In the genomic region with DNA sequence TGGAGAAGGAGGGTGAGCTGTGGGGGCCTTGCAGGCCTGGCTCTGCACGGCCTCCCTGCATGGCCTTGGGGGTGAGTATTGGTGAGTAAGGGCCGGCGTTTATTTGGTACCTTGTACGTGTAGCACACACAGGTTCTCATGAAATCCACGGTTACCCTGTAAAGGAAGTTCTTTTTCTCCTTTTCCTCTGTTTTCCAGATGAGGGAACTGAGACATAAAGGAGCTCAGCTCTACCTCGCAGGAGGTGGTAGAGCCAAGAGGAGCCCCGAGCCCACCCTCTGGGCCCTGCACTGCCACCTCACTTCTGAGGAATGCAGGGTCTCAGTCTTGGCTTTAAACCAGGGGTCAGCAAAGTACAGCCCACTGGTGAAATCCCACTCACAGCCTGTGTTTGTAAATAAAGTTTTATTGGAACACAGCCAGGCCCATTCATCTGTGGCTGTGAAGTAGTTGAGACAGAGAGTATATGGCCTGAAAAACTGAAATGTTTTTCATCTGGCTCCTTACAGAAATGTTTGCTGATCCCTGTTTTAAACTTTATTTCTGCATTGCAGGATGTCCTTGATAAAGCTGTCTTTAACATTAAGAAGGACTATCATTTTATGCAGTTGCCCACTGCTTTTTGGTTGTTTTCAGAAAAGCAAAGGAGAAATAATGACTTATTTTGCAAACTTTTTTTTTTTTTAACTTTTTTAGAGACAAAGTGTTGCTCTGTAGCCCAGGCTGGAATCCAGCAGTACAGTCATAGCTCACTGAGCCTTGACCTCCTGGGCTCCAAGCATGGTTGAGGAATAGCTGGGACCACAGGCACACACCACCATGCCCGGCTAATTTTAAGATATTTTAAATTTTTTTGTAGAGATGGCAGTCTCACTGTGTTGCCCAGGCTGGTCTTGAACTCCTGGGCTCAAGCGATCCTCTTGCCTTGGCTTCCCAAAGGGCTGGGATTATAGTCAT, we compare ENCODE assay signal across 2 cellular contexts.
TF ChIP-seq lines count a peak whose summit lies in the region.

No MANE protein-coding gene starts in this region.

TF ChIP-seq in IMR-90, 13 proteins besides CTCF, POLR2A, EP300 and RAD21:
- TF ChIP-seq, protein P1, sequence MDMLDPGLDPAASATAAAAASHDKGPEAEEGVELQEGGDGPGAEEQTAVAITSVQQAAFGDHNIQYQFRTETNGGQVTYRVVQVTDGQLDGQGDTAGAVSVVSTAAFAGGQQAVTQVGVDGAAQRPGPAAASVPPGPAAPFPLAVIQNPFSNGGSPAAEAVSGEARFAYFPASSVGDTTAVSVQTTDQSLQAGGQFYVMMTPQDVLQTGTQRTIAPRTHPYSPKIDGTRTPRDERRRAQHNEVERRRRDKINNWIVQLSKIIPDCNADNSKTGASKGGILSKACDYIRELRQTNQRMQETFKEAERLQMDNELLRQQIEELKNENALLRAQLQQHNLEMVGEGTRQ (IDR thresholded peaks at IDR 0.05; ENCODE audit: low read depth, low read length) = no peak
- TF ChIP-seq MXI1 (IDR thresholded peaks at IDR 0.05; ENCODE audit: borderline replicate concordance, low read depth, low read length) (0 out of 2 replicates have a peak, but pooled peaks have one; percentile 25), MAFK (IDR thresholded peaks at IDR 0.05; ENCODE audit: low read depth, low read length) (no peak), CEBPB (IDR thresholded peaks at IDR 0.05; ENCODE audit: low read depth, low read length) (no peak), RCOR1 (IDR thresholded peaks at IDR 0.05; ENCODE audit: insufficient replicate concordance, low read length) (no peak), MAZ (IDR thresholded peaks at IDR 0.05; ENCODE audit: borderline replicate concordance, low read depth, low read length) (no peak)

TF ChIP-seq in K562, 482 proteins besides CTCF, POLR2A, EP300 and RAD21:
- TF ChIP-seq ZNF217 (CRISPR knock-in tag; IDR thresholded peaks at IDR 0.05) = no peak
- no peak for TF ChIP-seq TEAD1 (CRISPR knock-in tag; IDR thresholded peaks at IDR 0.05)
- TF ChIP-seq, protein P2, sequence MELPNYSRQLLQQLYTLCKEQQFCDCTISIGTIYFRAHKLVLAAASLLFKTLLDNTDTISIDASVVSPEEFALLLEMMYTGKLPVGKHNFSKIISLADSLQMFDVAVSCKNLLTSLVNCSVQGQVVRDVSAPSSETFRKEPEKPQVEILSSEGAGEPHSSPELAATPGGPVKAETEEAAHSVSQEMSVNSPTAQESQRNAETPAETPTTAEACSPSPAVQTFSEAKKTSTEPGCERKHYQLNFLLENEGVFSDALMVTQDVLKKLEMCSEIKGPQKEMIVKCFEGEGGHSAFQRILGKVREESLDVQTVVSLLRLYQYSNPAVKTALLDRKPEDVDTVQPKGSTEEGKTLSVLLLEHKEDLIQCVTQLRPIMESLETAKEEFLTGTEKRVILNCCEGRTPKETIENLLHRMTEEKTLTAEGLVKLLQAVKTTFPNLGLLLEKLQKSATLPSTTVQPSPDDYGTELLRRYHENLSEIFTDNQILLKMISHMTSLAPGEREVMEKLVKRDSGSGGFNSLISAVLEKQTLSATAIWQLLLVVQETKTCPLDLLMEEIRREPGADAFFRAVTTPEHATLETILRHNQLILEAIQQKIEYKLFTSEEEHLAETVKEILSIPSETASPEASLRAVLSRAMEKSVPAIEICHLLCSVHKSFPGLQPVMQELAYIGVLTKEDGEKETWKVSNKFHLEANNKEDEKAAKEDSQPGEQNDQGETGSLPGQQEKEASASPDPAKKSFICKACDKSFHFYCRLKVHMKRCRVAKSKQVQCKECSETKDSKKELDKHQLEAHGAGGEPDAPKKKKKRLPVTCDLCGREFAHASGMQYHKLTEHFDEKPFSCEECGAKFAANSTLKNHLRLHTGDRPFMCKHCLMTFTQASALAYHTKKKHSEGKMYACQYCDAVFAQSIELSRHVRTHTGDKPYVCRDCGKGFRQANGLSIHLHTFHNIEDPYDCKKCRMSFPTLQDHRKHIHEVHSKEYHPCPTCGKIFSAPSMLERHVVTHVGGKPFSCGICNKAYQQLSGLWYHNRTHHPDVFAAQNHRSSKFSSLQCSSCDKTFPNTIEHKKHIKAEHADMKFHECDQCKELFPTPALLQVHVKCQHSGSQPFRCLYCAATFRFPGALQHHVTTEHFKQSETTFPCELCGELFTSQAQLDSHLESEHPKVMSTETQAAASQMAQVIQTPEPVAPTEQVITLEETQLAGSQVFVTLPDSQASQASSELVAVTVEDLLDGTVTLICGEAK (IDR thresholded peaks at IDR 0.05) = peak; percentile 92
- TF ChIP-seq, protein P2 (CRISPR knock-in tag; IDR thresholded peaks at IDR 0.05) = peak; percentile 78
- TF ChIP-seq NFIC (IDR thresholded peaks at IDR 0.05) = peak; percentile 37; the same call in 1 of the 2 replicates
